Comparison of ENCODE assay signal across 4 cellular contexts in the genomic region with DNA sequence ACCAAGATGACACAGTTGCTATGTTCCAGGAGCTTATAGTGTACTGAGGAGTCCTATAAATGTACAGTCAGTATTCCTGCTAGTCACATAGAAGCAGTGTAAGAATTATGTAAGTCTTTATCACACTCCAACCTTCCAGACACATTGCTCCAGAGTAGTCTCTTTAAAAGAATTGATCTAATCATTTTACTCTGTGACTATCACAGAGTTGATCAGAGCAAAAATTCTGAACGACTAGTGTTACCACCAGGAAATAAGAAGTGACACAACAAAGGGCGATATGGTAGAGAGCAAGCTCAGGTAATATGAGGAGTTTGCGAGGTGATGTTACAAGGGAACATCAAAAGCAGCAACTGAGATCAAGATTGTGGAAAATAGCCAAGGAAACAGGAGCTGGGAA.
"Had no signal": no experiment of that assay in that cellular context is flagged by ENCODE, and none has a peak within 500 bp of the region (broad histone marks: within the 10 kb centered on the region; RNA-seq: fewer than 3 reads in every experiment).

No MANE protein-coding gene starts in this region.

- H3K9me3 Mint-ChIP-seq: GM23338 had no signal

- H2AFZ ChIP-seq: GM23338 had no signal

- H3K4me3 Mint-ChIP-seq: GM23338, H9 had no signal

- H3K27ac Mint-ChIP-seq: GM23338, H9 had no signal

- H3K4me3 ChIP-seq: GM23338 had no signal

- H3K4me1 Mint-ChIP-seq: GM23338, H9 had no signal

- DNase-seq: H9, HCEC 1CT, IMR-90 had no signal

- H3K4me2 ChIP-seq: GM23338 had no signal
